8 cellular contexts compared by ENCODE assay signal in genomic region chr20:62603021-62603906, GRCh38. TPM values are rescaled to one million over a fixed set of nuclear protein-coding genes. Genes with fewer than 3 reads are reported as not detected.
DNase-seq lines count a peak whose midpoint lies in the region; ATAC-seq and TF ChIP-seq lines count a peak whose summit lies in the region.

No MANE protein-coding gene starts in this region.

- H3K9me3 Mint-ChIP-seq in activated CD8-positive, alpha-beta memory T cell treated with anti-CD3 and anti-CD28 coated beads, Interleukin-2, amount 10 ng/mL, durations not matched to agents 7 days and 5 days (ENCODE audit: low read depth) = no peaks in the 10 kb centered on the region

- H3K27ac ChIP-seq in fibroblast of lung (ENCODE audit: insufficient read depth, low read length) = no peak overlapping the region
- H3K27ac ChIP-seq in psoas muscle = peak overlapping the region; percentile 46

- no peaks in the 10 kb centered on the region for H4K20me1 ChIP-seq in fibroblast of lung (ENCODE audit: control insufficient read depth, extremely low read depth, insufficient read depth, low read length)

- no peaks in the 10 kb centered on the region for H3K79me2 ChIP-seq in fibroblast of lung (ENCODE audit: control insufficient read depth, insufficient read depth, low read length)

- peaks cover 10% of the 10 kb centered on the region for H3K4me1 ChIP-seq in fibroblast of lung (ENCODE audit: control insufficient read depth, extremely low read depth, insufficient read depth, low read length)
- peaks cover 22% of the 10 kb centered on the region for H3K4me1 ChIP-seq in psoas muscle

- ATAC-seq in GM21529 (IDR thresholded peaks at IDR 0.05; ENCODE audit: unreplicated experiment) (peak; percentile 38), psoas muscle (peak; percentile 62 to 75 (median 68)), GM19035 (IDR thresholded peaks at IDR 0.05; ENCODE audit: unreplicated experiment) (no peak), HG03039 (IDR thresholded peaks at IDR 0.05; ENCODE audit: unreplicated experiment) (no peak)
- ATAC-seq in activated CD8-positive, alpha-beta memory T cell treated with anti-CD3 and anti-CD28 coated beads, Interleukin-2, amount 10 ng/mL, durations not matched to agents 7 days and 5 days = peak; percentile 72

- TF ChIP-seq CTCF in fibroblast of lung (conservative IDR thresholded peaks at IDR 0.05 in 1 of 2, IDR thresholded peaks at IDR 0.05 in 1 of 2; ENCODE audit: low read depth in 1 of 2, low read length in 2 of 2) (no peak), psoas muscle (IDR thresholded peaks at IDR 0.05) (no peak)

- WGBS in psoas muscle, 3 donors = 20 to 32% (median 22%) methylated on average over 24 to 26 of the region's 26 CpGs

- peaks cover 2% of the 10 kb centered on the region for H3K36me3 Mint-ChIP-seq in activated CD8-positive, alpha-beta memory T cell treated with anti-CD3 and anti-CD28 coated beads, Interleukin-2, amount 10 ng/mL, durations not matched to agents 7 days and 5 days

- H3K4me3 ChIP-seq in fibroblast of lung (replicated peaks in 1 of 4; ENCODE audit: control extremely low read depth in 1 of 4, insufficient read depth in 1 of 4, low read depth in 3 of 4, low read length in 4 of 4) (no peak overlapping the region), psoas muscle (no peak overlapping the region), H7 (ENCODE audit: insufficient read depth, low read depth, low read length) (no peak overlapping the region)

- H3K9me3 ChIP-seq in fibroblast of lung (ENCODE audit: control insufficient read depth, insufficient read depth, low read depth, low read length) (no peaks in the 10 kb centered on the region), psoas muscle (no peaks in the 10 kb centered on the region)

- no peak overlapping the region for H3K4me2 ChIP-seq in fibroblast of lung (ENCODE audit: extremely low read depth, insufficient read depth, low read length)

- H2AFZ ChIP-seq in fibroblast of lung (ENCODE audit: low read length) = no peak overlapping the region

- no peak overlapping the region for H3K9ac ChIP-seq in fibroblast of lung (ENCODE audit: insufficient read depth, low read length)

- H3K27me3 Mint-ChIP-seq in activated CD8-positive, alpha-beta memory T cell treated with anti-CD3 and anti-CD28 coated beads, Interleukin-2, amount 10 ng/mL, durations not matched to agents 7 days and 5 days = peaks cover 31% of the 10 kb centered on the region

- peaks cover 55% of the 10 kb centered on the region for H3K4me1 Mint-ChIP-seq in activated CD8-positive, alpha-beta memory T cell treated with anti-CD3 and anti-CD28 coated beads, Interleukin-2, amount 10 ng/mL, durations not matched to agents 7 days and 5 days

- H3K4me3 Mint-ChIP-seq in activated CD8-positive, alpha-beta memory T cell treated with anti-CD3 and anti-CD28 coated beads, Interleukin-2, amount 10 ng/mL, durations not matched to agents 7 days and 5 days = peak overlapping the region; percentile 42

- CTCF ChIA-PET in activated CD8-positive, alpha-beta memory T cell treated with anti-CD3 and anti-CD28 coated beads, Interleukin-2, amount 10 ng/mL, durations not matched to agents 7 days and 5 days (lab: Charles Lee) = interaction anchor here (0.8 to 4.9 kb wide), 11 partner anchors 15 to 218 kb away, joined by 3 to 69 read pairs (median 4); partner anchors contain the start of gene SLCO4A1

- H3K27ac Mint-ChIP-seq in activated CD8-positive, alpha-beta memory T cell treated with anti-CD3 and anti-CD28 coated beads, Interleukin-2, amount 10 ng/mL, durations not matched to agents 7 days and 5 days = peak overlapping the region; percentile 82

- DNase-seq in NCI-H2196 (lab: John Stamatoyannopoulos, UW; ENCODE audit: unreplicated experiment) = peak; percentile 94
- DNase-seq in activated CD8-positive, alpha-beta memory T cell treated with anti-CD3 and anti-CD28 coated beads, Interleukin-2, amount 10 ng/mL, durations not matched to agents 7 days and 5 days = peak; percentile 85
- DNase-seq in fibroblast of lung (ENCODE audit: low read depth in 2 of 2) = peak; percentile 18 to 85
- DNase-seq in psoas muscle = peak; percentile 70 to 79
- no peak for DNase-seq in H7

- H3K27me3 ChIP-seq in fibroblast of lung (ENCODE audit: control insufficient read depth, insufficient read depth, low read length) = peaks cover 4% of the 10 kb centered on the region
- H3K27me3 ChIP-seq in psoas muscle (ENCODE audit: insufficient read depth in 3 of 3, low read length in 2 of 3) = peaks cover 0 to 57% (median 12%) of the 10 kb centered on the region in 3 donors
- no peaks in the 10 kb centered on the region for H3K27me3 ChIP-seq in H7 (ENCODE audit: control insufficient read depth, insufficient read depth, low read length)

- intact Hi-C loops in psoas muscle (cut with DNase I) = no loop called here

- H3K36me3 ChIP-seq in fibroblast of lung (ENCODE audit: control insufficient read depth, insufficient read depth, low read length) (no peaks in the 10 kb centered on the region), psoas muscle (ENCODE audit: insufficient read depth in 1 of 2, low read depth in 1 of 2) (no peaks in the 10 kb centered on the region), H7 (replicated peaks; ENCODE audit: control insufficient read depth, insufficient read depth, low read length) (no peaks in the 10 kb centered on the region)

RNA-seq across cellular contexts. Expression of gene SLCO4A1, which starts 39.0 kb away (rescaled TPM):
- total RNA-seq in activated CD8-positive, alpha-beta memory T cell treated with anti-CD3 and anti-CD28 coated beads, Interleukin-2, amount 10 ng/mL, durations not matched to agents 7 days and 5 days = 10 to 100 TPM; 74.7 to 79.2 TPM
- total RNA-seq in fibroblast of lung (0.26 and 0.50 TPM in 2 replicates), psoas muscle (10 to 100 TPM in 1 of 4 donors, 1 to 10 TPM in 3; 5.3 to 12.8 (median 8.7) TPM)
- polyA plus RNA-seq in fibroblast of lung (0.84 TPM in 1 of 2 replicates, not detected in the other), psoas muscle (10 to 100 TPM in 2 of 3 donors, 1 to 10 TPM in 1; 9.8 to 38.5 (median 17.5) TPM)
- 0.06 and 1.6 TPM in 2 replicates for polyA plus RNA-seq in fibroblast of lung (2012)
- 0.12 and 1.5 TPM in 2 replicates for polyA minus RNA-seq in fibroblast of lung (ENCODE audit: low replicate concordance)
- total RNA-seq in H7 (2014; rRNA removed; shearing (Covaris generic)) = 14.6 and 18.4 TPM in 2 replicates

Comparison
In these comparisons a context has a peak if more than half of its experiments do, and no peak if none do; other contexts are left out.
1. ATAC-seq: peak in GM21529 (single experiment), activated CD8-positive, alpha-beta memory T cell treated with anti-CD3 and anti-CD28 coated beads, Interleukin-2, amount 10 ng/mL, durations not matched to agents 7 days and 5 days (single experiment) and psoas muscle (4 of 4); none in GM19035 (single experiment) and HG03039 (single experiment).